In the genomic region with DNA sequence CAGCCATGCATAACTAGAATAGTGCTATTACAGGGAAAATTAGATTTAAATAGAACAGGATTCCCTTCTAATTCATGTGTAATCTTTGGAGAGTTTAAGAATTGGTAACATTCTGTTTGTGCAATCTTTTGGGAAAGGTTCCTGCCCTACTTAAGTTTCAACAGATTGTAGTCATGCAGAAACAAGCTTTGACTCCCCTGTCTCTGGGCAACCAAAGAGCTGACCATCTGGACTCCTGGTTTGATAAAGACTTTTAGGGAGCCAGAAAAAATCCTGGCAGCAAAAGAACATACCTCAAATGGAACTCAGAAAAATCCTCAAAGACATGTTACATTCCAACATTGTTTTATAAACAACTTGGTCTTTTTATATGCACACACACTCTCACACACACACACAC, we compare ENCODE assay signal across 13 cellular contexts.
DNase-seq lines count a peak whose midpoint lies in the region; TF ChIP-seq lines count a peak whose summit lies in the region.
"Had no signal": no experiment of that assay in that cellular context is flagged by ENCODE, and none has a peak within 500 bp of the region (broad histone marks: within the 10 kb centered on the region; RNA-seq: fewer than 3 reads in every experiment).

No MANE protein-coding gene starts in this region.

- no peak overlapping the region for H2AFZ ChIP-seq in fibroblast of lung (ENCODE audit: low read length)
- H2AFZ ChIP-seq: hepatocyte had no signal

- H3K79me2 ChIP-seq in fibroblast of lung (ENCODE audit: control insufficient read depth, insufficient read depth, low read length): no peaks in the 10 kb centered on the region
- H3K79me2 ChIP-seq: hepatocyte had no signal

- no peaks in the 10 kb centered on the region for H3K9me3 ChIP-seq in fibroblast of lung (ENCODE audit: control insufficient read depth, insufficient read depth, low read depth, low read length)
- H3K9me3 ChIP-seq: BE2C, HAP-1 had no signal

- no peak for TF ChIP-seq CTCF in fibroblast of lung (conservative IDR thresholded peaks at IDR 0.05 in 1 of 2, IDR thresholded peaks at IDR 0.05 in 1 of 2; ENCODE audit: low read depth in 1 of 2, low read length in 2 of 2)

- DNase-seq in AG08395 (ENCODE audit: low spot score) (peak; percentile 83), NCI-H524 treated with DMSO at 0.1 percent for 48 hours (lab: John Stamatoyannopoulos, UW) (peak; percentile 0), fibroblast of lung (ENCODE audit: low read depth in 2 of 2) (peak; percentile 98 to 99), mucosa of gallbladder (ENCODE audit: low spot score) (peak; percentile 55), nucleus accumbens (lab: John Stamatoyannopoulos, UW) (no peak), UCSD-AML1 (lab: John Stamatoyannopoulos, UW; ENCODE audit: unreplicated experiment) (no peak)
- no peak for DNase-seq in activated CD4-positive, alpha-beta T cell treated with anti-CD3 and anti-CD28 coated beads, Interleukin-2, amount 50 U/mL, for 48 hours
- no peak for DNase-seq in activated CD8-positive, alpha-beta memory T cell treated with anti-CD3 and anti-CD28 coated beads, Interleukin-2, amount 50 U/mL, for 4 hours
- DNase-seq: BE2C; stimulated activated CD4-positive, alpha-beta T cell treated with anti-CD3 and anti-CD28 coated beads, Interleukin-2, amount 100 ng/mL, for 48 hours; T-helper 17 cell had no signal

- no peak overlapping the region for H3K4me3 ChIP-seq in fibroblast of lung (replicated peaks in 1 of 4; ENCODE audit: control extremely low read depth in 1 of 4, insufficient read depth in 1 of 4, low read depth in 3 of 4, low read length in 4 of 4)
- H3K4me3 ChIP-seq: HAP-1, hepatocyte had no signal

- H4K20me1 ChIP-seq in fibroblast of lung (ENCODE audit: control insufficient read depth, extremely low read depth, insufficient read depth, low read length): no peaks in the 10 kb centered on the region

- H3K27me3 ChIP-seq in fibroblast of lung (ENCODE audit: control insufficient read depth, insufficient read depth, low read length): no peaks in the 10 kb centered on the region
- H3K27me3 ChIP-seq: BE2C, hepatocyte had no signal

- peak overlapping the region; percentile 11 for H3K4me2 ChIP-seq in fibroblast of lung (ENCODE audit: extremely low read depth, insufficient read depth, low read length)
- H3K4me2 ChIP-seq: hepatocyte had no signal

- H3K9ac ChIP-seq in fibroblast of lung (ENCODE audit: insufficient read depth, low read length): no peak overlapping the region

- no peaks in the 10 kb centered on the region for H3K36me3 ChIP-seq in fibroblast of lung (ENCODE audit: control insufficient read depth, insufficient read depth, low read length)
- H3K36me3 ChIP-seq: BE2C, HAP-1 had no signal

- H3K27ac ChIP-seq in fibroblast of lung (ENCODE audit: insufficient read depth, low read length): peak overlapping the region; percentile 60
- H3K27ac ChIP-seq: hepatocyte had no signal

- peaks cover 14% of the 10 kb centered on the region for H3K4me1 ChIP-seq in fibroblast of lung (ENCODE audit: control insufficient read depth, extremely low read depth, insufficient read depth, low read length)
- H3K4me1 ChIP-seq: HAP-1 had no signal

Comparison
In these comparisons a context has a peak if more than half of its experiments do, and no peak if none do; other contexts are left out.
1. DNase-seq: peak in AG08395 (single experiment), NCI-H524 treated with DMSO at 0.1 percent for 48 hours (single experiment), fibroblast of lung (2 of 2) and mucosa of gallbladder (single experiment); none in nucleus accumbens (0 of 56), activated CD4-positive, alpha-beta T cell treated with anti-CD3 and anti-CD28 coated beads, Interleukin-2, amount 50 U/mL, for 48 hours (0 of 2), UCSD-AML1 (single experiment) and activated CD8-positive, alpha-beta memory T cell treated with anti-CD3 and anti-CD28 coated beads, Interleukin-2, amount 50 U/mL, for 4 hours (single experiment).